8 cellular contexts compared by ENCODE assay signal in genomic region chr1:121184290-121185127, GRCh38. TPM values are rescaled to one million over a fixed set of nuclear protein-coding genes. Genes with fewer than 3 reads are reported as not detected.
DNase-seq lines count a peak whose midpoint lies in the region; ATAC-seq and TF ChIP-seq lines count a peak whose summit lies in the region.
"Not testable (repeated sequence)": the region's sequence is repeated elsewhere in the genome, so short reads cannot be mapped to it uniquely, and the experiment has no call there.

FAM72B (minus strand) TSS chr1:121184340; CDS start chr1:121183489, 851 bp downstream.
SRGAP2C (plus strand) TSS chr1:121184975; CDS start chr1:121187447, 2,472 bp downstream.

- not testable (repeated sequence) for H3K4me1 Mint-ChIP-seq in activated B cell treated with CpG ODN at 0.5 μM for 24 hours, immature natural killer cell

- CTCF ChIA-PET in activated B cell treated with CpG ODN at 0.5 μM for 24 hours (lab: Charles Lee) = not testable (repeated sequence)

- H3K9me3 Mint-ChIP-seq in activated B cell treated with CpG ODN at 0.5 μM for 24 hours, immature natural killer cell: not testable (repeated sequence)

- not testable (repeated sequence) for H3K27me3 Mint-ChIP-seq in activated B cell treated with CpG ODN at 0.5 μM for 24 hours; immature natural killer cell (ENCODE audit: low read depth in 3 of 3)

- H3K4me3 Mint-ChIP-seq in activated B cell treated with CpG ODN at 0.5 μM for 24 hours (peak within 1 kb of the TSS; percentile 97), immature natural killer cell (peak within 1 kb of the TSS; percentile 90 to 95 (median 95))

- H3K4me3 ChIP-seq in cardiac fibroblast (replicated peaks in 1 of 2; ENCODE audit: low read depth in 2 of 2, low read length in 2 of 2) = peak within 1 kb of the TSS; percentile 40 to 52

- POLR2A ChIA-PET in activated B cell treated with CpG ODN at 0.5 μM for 24 hours (lab: Charles Lee) = interaction anchor here (1.1 kb wide), 1 partner anchor 274 kb away, joined by 4 read pairs; no protein-coding TSS in a partner anchor

- H3K27ac Mint-ChIP-seq in activated B cell treated with CpG ODN at 0.5 μM for 24 hours (peak within 1 kb of the TSS; percentile 94), immature natural killer cell (peak within 1 kb of the TSS; percentile 82 to 95 (median 90))

- not testable (repeated sequence) for TF ChIP-seq CTCF in activated B cell treated with CpG ODN at 0.5 μM for 24 hours (IDR thresholded peaks at IDR 0.05); cardiac fibroblast (IDR thresholded peaks at IDR 0.05; ENCODE audit: low read depth, low read length)

- peak; percentile 91 for DNase-seq in AG08395 (ENCODE audit: low spot score)
- peak; percentile 97 for DNase-seq in NCI-H345 treated with DMSO at 0.1 percent for 48 hours (lab: John Stamatoyannopoulos, UW; ENCODE audit: unreplicated experiment)
- peak; percentile 76 for DNase-seq in activated B cell treated with CpG ODN at 0.5 μM for 24 hours
- peak; percentile 99 to 100 for DNase-seq in cardiac fibroblast (ENCODE audit: low read depth in 2 of 2)
- peak; percentile 96 to 97 (median 96) for DNase-seq in immature natural killer cell
- peak; percentile 71 for DNase-seq in stimulated activated CD4-positive, alpha-beta T cell treated with anti-CD3 and anti-CD28 coated beads, Interleukin-12 subunit alpha, Interleukin-12 subunit beta, amount 100 ng/mL, for 4 hours

- not testable (repeated sequence) for H3K36me3 Mint-ChIP-seq in activated B cell treated with CpG ODN at 0.5 μM for 24 hours (ENCODE audit: low read depth); immature natural killer cell

- peak; percentile 84 for ATAC-seq in GM19035 (IDR thresholded peaks at IDR 0.05; ENCODE audit: unreplicated experiment)
- peak; percentile 85 for ATAC-seq in HG03280 (IDR thresholded peaks at IDR 0.05; ENCODE audit: unreplicated experiment)
- peak; percentile 76 for ATAC-seq in activated B cell treated with CpG ODN at 0.5 μM for 24 hours (ENCODE audit: low read depth)

- intact Hi-C loops in activated B cell treated with CpG ODN at 0.5 μM for 24 hours (cut with micrococcal nuclease) = not testable (repeated sequence)

RNA-seq across cellular contexts. Expression of gene FAM72B, which starts in this region (rescaled TPM):
- 0.98 and 2.2 TPM in 2 replicates for total RNA-seq in activated B cell treated with CpG ODN at 0.5 μM for 24 hours
- under 1 TPM in 2 of 3 donors, not detected in 1; 0.30 to 0.84 TPM for polyA plus RNA-seq in immature natural killer cell

RNA-seq across cellular contexts. Expression of gene SRGAP2C, which starts in this region (rescaled TPM):
- 20.4 and 23.8 TPM in 2 replicates for total RNA-seq in activated B cell treated with CpG ODN at 0.5 μM for 24 hours
- 1 to 10 TPM in 2 of 3 donors, under 1 TPM in 1; 0.69 to 2.0 (median 1.3) TPM for polyA plus RNA-seq in immature natural killer cell

Comparison
In these comparisons a context has a peak if more than half of its experiments do, and no peak if none do; other contexts are left out.
1. Peak in every context shown above with its lines: DNase-seq, ATAC-seq and H3K4me3 ChIP-seq.